1 cellular context compared by ENCODE assay signal in the genomic region with DNA sequence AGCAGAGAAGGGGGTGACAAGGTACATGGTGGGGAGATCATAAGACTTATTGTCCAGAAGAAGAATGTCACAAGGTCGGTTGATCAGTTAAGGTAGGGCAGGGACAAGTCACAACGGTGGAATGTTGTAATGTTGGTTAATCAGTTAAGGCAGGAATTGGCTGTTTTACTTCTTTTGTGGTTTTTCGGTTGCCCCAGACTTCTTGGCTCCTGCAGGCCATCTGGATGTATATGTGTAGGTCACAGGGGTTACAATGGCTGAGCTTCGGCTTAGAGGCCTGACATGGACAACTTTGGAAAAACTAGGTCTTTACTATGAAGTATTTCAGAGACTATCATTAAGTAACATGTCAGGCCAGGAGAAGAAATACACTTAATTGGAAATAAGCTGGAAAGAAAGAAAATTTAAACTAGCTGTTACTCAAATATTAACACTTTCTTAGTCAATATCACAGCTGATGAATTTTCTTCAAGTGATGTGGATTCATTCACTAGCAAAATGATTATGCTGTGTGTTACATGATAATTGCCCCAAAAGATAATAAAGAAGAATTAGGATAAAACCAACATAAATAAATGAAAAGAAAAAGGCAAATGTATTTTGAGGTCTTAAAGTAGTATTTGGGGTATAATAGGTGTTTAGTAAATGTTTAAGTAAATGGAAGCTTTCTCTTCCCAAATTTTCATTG.
A peak's percentile ranks its signal among the peaks of the same experiment; 100 is the strongest.
TF ChIP-seq lines count a peak whose summit lies in the region.

No MANE protein-coding gene starts in this region.

TF ChIP-seq in K562, 482 proteins besides CTCF, POLR2A, EP300 and RAD21 (continued from another document and continues in another):
- TF ChIP-seq MEIS2 (IDR thresholded peaks at IDR 0.05; ENCODE audit: partially characterized antibody) (peak; percentile 41), IRF2 (CRISPR knock-in tag; IDR thresholded peaks at IDR 0.05) (no peak), KLF6 (CRISPR knock-in tag; IDR thresholded peaks at IDR 0.05; ENCODE audit: borderline replicate concordance) (peak; percentile 95), LCOR (CRISPR knock-in tag; IDR thresholded peaks at IDR 0.05) (no peak), SMARCA5 (IDR thresholded peaks at IDR 0.05) (no peak), ZNF589 (CRISPR knock-in tag; IDR thresholded peaks at IDR 0.05; ENCODE audit: low read depth) (peak; percentile 86), EHMT2 (IDR thresholded peaks at IDR 0.05) (peak; percentile 83), TEAD1 (CRISPR knock-in tag; IDR thresholded peaks at IDR 0.05) (peak; percentile 92 to 95), TRIM24 (IDR thresholded peaks at IDR 0.05) (peak; percentile 90 to 94), HINFP (tag; conservative IDR thresholded peaks at IDR 0.05; ENCODE audit: low read depth) (0 out of 2 replicates have a peak, but pooled peaks have one; percentile 22), POLR3G (IDR thresholded peaks at IDR 0.05; ENCODE audit: extremely low read depth, insufficient read length, insufficient replicate concordance) (no peak), MITF (IDR thresholded peaks at IDR 0.05) (peak; percentile 78), MCM5 (IDR thresholded peaks at IDR 0.05; ENCODE audit: low read depth) (no peak), TBL1XR1 (IDR thresholded peaks at IDR 0.05; ENCODE audit: low read length in 2 of 2) (peak in 1 of 2 experiments; percentile 38; a peak in 1 of 4 replicates), SMAD3 (CRISPR knock-in tag; conservative IDR thresholded peaks at IDR 0.05) (peak; percentile 88), ESRRB (CRISPR knock-in tag; IDR thresholded peaks at IDR 0.05; ENCODE audit: borderline replicate concordance) (no peak), TFAM (CRISPR knock-in tag; conservative IDR thresholded peaks at IDR 0.05) (no peak), TCFL5 (CRISPR knock-in tag; conservative IDR thresholded peaks at IDR 0.05) (peak; percentile 84), ZBTB40 (IDR thresholded peaks at IDR 0.05) (0 out of 2 replicates have a peak, but pooled peaks have one; percentile 7), ZBTB40 (CRISPR knock-in tag; IDR thresholded peaks at IDR 0.05) (no peak)
- TF ChIP-seq, protein P1, sequence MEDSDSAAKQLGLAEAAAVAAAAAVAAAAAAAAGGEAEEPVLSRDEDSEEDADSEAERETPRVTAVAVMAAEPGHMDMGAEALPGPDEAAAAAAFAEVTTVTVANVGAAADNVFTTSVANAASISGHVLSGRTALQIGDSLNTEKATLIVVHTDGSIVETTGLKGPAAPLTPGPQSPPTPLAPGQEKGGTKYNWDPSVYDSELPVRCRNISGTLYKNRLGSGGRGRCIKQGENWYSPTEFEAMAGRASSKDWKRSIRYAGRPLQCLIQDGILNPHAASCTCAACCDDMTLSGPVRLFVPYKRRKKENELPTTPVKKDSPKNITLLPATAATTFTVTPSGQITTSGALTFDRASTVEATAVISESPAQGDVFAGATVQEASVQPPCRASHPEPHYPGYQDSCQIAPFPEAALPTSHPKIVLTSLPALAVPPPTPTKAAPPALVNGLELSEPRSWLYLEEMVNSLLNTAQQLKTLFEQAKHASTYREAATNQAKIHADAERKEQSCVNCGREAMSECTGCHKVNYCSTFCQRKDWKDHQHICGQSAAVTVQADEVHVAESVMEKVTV (CRISPR knock-in tag; IDR thresholded peaks at IDR 0.05) = 0 out of 2 replicates have a peak, but pooled peaks have one; percentile 3
- TF ChIP-seq, protein P2, sequence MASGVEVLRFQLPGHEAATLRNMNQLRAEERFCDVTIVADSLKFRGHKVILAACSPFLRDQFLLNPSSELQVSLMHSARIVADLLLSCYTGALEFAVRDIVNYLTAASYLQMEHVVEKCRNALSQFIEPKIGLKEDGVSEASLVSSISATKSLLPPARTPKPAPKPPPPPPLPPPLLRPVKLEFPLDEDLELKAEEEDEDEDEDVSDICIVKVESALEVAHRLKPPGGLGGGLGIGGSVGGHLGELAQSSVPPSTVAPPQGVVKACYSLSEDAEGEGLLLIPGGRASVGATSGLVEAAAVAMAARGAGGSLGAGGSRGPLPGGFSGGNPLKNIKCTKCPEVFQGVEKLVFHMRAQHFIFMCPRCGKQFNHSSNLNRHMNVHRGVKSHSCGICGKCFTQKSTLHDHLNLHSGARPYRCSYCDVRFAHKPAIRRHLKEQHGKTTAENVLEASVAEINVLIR (CRISPR knock-in tag; IDR thresholded peaks at IDR 0.05) = peak; percentile 66
- TF ChIP-seq, protein P3, sequence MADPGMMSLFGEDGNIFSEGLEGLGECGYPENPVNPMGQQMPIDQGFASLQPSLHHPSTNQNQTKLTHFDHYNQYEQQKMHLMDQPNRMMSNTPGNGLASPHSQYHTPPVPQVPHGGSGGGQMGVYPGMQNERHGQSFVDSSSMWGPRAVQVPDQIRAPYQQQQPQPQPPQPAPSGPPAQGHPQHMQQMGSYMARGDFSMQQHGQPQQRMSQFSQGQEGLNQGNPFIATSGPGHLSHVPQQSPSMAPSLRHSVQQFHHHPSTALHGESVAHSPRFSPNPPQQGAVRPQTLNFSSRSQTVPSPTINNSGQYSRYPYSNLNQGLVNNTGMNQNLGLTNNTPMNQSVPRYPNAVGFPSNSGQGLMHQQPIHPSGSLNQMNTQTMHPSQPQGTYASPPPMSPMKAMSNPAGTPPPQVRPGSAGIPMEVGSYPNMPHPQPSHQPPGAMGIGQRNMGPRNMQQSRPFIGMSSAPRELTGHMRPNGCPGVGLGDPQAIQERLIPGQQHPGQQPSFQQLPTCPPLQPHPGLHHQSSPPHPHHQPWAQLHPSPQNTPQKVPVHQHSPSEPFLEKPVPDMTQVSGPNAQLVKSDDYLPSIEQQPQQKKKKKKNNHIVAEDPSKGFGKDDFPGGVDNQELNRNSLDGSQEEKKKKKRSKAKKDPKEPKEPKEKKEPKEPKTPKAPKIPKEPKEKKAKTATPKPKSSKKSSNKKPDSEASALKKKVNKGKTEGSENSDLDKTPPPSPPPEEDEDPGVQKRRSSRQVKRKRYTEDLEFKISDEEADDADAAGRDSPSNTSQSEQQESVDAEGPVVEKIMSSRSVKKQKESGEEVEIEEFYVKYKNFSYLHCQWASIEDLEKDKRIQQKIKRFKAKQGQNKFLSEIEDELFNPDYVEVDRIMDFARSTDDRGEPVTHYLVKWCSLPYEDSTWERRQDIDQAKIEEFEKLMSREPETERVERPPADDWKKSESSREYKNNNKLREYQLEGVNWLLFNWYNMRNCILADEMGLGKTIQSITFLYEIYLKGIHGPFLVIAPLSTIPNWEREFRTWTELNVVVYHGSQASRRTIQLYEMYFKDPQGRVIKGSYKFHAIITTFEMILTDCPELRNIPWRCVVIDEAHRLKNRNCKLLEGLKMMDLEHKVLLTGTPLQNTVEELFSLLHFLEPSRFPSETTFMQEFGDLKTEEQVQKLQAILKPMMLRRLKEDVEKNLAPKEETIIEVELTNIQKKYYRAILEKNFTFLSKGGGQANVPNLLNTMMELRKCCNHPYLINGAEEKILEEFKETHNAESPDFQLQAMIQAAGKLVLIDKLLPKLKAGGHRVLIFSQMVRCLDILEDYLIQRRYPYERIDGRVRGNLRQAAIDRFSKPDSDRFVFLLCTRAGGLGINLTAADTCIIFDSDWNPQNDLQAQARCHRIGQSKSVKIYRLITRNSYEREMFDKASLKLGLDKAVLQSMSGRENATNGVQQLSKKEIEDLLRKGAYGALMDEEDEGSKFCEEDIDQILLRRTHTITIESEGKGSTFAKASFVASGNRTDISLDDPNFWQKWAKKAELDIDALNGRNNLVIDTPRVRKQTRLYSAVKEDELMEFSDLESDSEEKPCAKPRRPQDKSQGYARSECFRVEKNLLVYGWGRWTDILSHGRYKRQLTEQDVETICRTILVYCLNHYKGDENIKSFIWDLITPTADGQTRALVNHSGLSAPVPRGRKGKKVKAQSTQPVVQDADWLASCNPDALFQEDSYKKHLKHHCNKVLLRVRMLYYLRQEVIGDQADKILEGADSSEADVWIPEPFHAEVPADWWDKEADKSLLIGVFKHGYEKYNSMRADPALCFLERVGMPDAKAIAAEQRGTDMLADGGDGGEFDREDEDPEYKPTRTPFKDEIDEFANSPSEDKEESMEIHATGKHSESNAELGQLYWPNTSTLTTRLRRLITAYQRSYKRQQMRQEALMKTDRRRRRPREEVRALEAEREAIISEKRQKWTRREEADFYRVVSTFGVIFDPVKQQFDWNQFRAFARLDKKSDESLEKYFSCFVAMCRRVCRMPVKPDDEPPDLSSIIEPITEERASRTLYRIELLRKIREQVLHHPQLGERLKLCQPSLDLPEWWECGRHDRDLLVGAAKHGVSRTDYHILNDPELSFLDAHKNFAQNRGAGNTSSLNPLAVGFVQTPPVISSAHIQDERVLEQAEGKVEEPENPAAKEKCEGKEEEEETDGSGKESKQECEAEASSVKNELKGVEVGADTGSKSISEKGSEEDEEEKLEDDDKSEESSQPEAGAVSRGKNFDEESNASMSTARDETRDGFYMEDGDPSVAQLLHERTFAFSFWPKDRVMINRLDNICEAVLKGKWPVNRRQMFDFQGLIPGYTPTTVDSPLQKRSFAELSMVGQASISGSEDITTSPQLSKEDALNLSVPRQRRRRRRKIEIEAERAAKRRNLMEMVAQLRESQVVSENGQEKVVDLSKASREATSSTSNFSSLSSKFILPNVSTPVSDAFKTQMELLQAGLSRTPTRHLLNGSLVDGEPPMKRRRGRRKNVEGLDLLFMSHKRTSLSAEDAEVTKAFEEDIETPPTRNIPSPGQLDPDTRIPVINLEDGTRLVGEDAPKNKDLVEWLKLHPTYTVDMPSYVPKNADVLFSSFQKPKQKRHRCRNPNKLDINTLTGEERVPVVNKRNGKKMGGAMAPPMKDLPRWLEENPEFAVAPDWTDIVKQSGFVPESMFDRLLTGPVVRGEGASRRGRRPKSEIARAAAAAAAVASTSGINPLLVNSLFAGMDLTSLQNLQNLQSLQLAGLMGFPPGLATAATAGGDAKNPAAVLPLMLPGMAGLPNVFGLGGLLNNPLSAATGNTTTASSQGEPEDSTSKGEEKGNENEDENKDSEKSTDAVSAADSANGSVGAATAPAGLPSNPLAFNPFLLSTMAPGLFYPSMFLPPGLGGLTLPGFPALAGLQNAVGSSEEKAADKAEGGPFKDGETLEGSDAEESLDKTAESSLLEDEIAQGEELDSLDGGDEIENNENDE (IDR thresholded peaks at IDR 0.05; ENCODE audit: low read depth, low read length) = no peak
